8 cellular contexts compared by ENCODE assay signal in the genomic region with DNA sequence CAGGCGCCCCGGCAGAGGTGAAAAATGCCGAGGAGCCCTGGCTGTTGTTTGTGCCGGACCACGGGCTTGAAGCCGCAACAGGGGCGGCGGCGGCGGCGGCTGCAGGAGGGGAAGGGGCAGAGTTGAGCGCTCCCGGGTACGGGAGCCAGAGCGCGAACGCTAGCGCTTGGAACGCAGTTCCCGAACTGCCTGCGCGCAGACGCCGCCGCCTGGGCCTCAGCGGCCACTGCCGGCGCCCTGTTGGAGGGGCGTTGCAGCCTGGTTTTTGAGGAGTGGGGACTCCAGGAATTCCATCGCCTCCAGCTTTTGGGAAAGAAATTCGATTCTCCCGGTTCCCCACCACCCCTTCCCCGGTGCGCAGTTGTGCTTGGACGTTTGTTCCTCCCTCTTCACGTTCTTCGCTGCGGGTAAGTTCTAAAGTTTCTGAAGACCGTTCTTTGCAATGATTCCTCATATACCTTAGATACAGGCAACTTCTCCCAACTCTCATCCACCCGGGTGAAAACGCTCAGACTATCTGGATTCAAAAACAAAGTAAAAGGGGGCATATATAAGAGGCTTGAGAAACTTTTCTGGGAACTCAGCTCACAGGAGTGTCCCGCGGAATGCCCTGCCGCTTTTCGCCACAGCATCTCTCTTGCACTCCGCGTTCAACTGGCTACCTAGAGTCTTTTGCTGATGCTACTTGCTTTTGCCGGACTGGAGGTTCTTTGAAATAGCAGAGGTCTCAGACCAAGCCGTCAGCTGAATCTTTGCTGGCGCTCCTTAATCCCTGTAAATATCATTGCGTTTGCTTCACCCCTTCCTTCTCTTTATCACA. TPM values are rescaled to one million over a fixed set of nuclear protein-coding genes. Genes with fewer than 3 reads are reported as not detected.
DNase-seq lines count a peak whose midpoint lies in the region; ATAC-seq and TF ChIP-seq lines count a peak whose summit lies in the region.

No MANE protein-coding gene starts in this region.

- H3K4me3 ChIP-seq in GM12875 (ENCODE audit: low read depth, low read length) = peak overlapping the region; percentile 55
- H3K4me3 ChIP-seq in body of pancreas = peak overlapping the region; percentile 73 to 88
- peak overlapping the region; percentile 88 for H3K4me3 ChIP-seq in iPS-15b (ENCODE audit: low read depth, low read length)
- H3K4me3 ChIP-seq in rectal smooth muscle tissue (ENCODE audit: low read length) = peak overlapping the region; percentile 84

- no peaks in the 10 kb centered on the region for H3K36me3 ChIP-seq in body of pancreas (replicated peaks in 1 of 2; ENCODE audit: insufficient read depth in 1 of 2, low read depth in 2 of 2)
- no peaks in the 10 kb centered on the region for H3K36me3 ChIP-seq in iPS-15b (ENCODE audit: control insufficient read depth, insufficient read depth, low read length)
- no peaks in the 10 kb centered on the region for H3K36me3 ChIP-seq in rectal smooth muscle tissue (ENCODE audit: control insufficient read depth, insufficient read depth, low read length)

- H3K9me3 ChIP-seq in body of pancreas (no peaks in the 10 kb centered on the region), iPS-15b (ENCODE audit: control insufficient read depth, insufficient read depth, low read length) (no peaks in the 10 kb centered on the region)

- WGBS in body of pancreas, 2 donors = 1% methylated on average over 29 to 51 of the region's 51 CpGs

- peak; percentile 56 for DNase-seq in AG08396 (ENCODE audit: low spot score)
- DNase-seq in NCI-H2227 treated with DMSO at 0.1 percent for 48 hours (lab: John Stamatoyannopoulos, UW) = peak; percentile 19
- peak; percentile 18 to 46 (median 32) for DNase-seq in body of pancreas

- peak overlapping the region in 3 of 4 donors; percentile 70 to 80 (median 77) for H3K27ac ChIP-seq in body of pancreas
- H3K27ac ChIP-seq in rectal smooth muscle tissue (ENCODE audit: low read depth, low read length) = peak overlapping the region; percentile 91

- intact Hi-C loops in body of pancreas (cut with DNase I) = loop anchor here (10.0 kb wide), 1 partner anchor 429 kb away; no protein-coding TSS in a partner anchor

- no peak for TF ChIP-seq POLR2A in body of pancreas (IDR thresholded peaks at IDR 0.05)

- peaks cover 28% of the 10 kb centered on the region for H3K4me1 ChIP-seq in body of pancreas
- H3K4me1 ChIP-seq in iPS-15b (ENCODE audit: control insufficient read depth, insufficient read depth, low read length) = peaks cover 7% of the 10 kb centered on the region
- peaks cover 17% of the 10 kb centered on the region for H3K4me1 ChIP-seq in rectal smooth muscle tissue (ENCODE audit: control insufficient read depth, insufficient read depth, low read length)

- TF ChIP-seq CTCF in GM12875 (IDR thresholded peaks at IDR 0.05; ENCODE audit: borderline replicate concordance, insufficient read depth, low read depth, low read length) (0 out of 2 replicates have a peak, but pooled peaks have one; percentile 2), body of pancreas (IDR thresholded peaks at IDR 0.05) (peak in 1 of 7 experiments; percentile 4)

- peak overlapping the region; percentile 18 for H3K9ac ChIP-seq in iPS-15b (ENCODE audit: low read depth, low read length)
- peak overlapping the region; percentile 52 for H3K9ac ChIP-seq in rectal smooth muscle tissue (ENCODE audit: low read length)

- ATAC-seq in body of pancreas = peak; percentile 35
- ATAC-seq in GM18867 (IDR thresholded peaks at IDR 0.05; ENCODE audit: unreplicated experiment) = no peak
- no peak for ATAC-seq in HG02678 (IDR thresholded peaks at IDR 0.05; ENCODE audit: unreplicated experiment)

- H3K27me3 ChIP-seq in body of pancreas = no peaks in the 10 kb centered on the region
- peaks cover 31% of the 10 kb centered on the region for H3K27me3 ChIP-seq in iPS-15b (ENCODE audit: control insufficient read depth, insufficient read depth, low read length)
- H3K27me3 ChIP-seq in rectal smooth muscle tissue (ENCODE audit: control insufficient read depth, insufficient read depth, low read length) = peaks cover 3% of the 10 kb centered on the region

RNA-seq across cellular contexts. Expression of a gene that starts 1.0 kb away (rescaled TPM):
- 1 to 10 TPM; 3.3 to 3.6 TPM for total RNA-seq in body of pancreas
